In genomic region chr19:3067549-3067948, GRCh38 we compare ENCODE assay signal across 14 cellular contexts.
"Had no signal": no experiment of that assay in that cellular context is flagged by ENCODE, and none has a peak within 500 bp of the region (broad histone marks: within the 10 kb centered on the region; RNA-seq: fewer than 3 reads in every experiment).

No MANE protein-coding gene starts in this region.

- H3K4me2 ChIP-seq: hepatocyte had no signal

- H3K36me3 ChIP-seq: tibial nerve had no signal

- H3K9me3 ChIP-seq: tibial nerve had no signal

- H3K4me3 Mint-ChIP-seq: activated CD8-positive, alpha-beta T cell treated with anti-CD3 and anti-CD28 coated beads, Interleukin-2, amount 10 ng/mL, durations not matched to agents 7 days and 5 days; activated T-helper 1 cell treated with anti-CD3 and anti-CD28 coated beads, Interleukin-12 subunit alpha, Interleukin-12 subunit beta, Interleukin-2, Interleukin-4 antibody, amounts not matched to agents 30 ng/mL and 10 ng/mL and 1 ng/mL, durations not matched to agents 14 hours and 24 hours and 36 hours; naive thymus-derived CD4-positive, alpha-beta T cell; T-cell had no signal

- H3K27ac ChIP-seq: hepatocyte, tibial nerve, VCaP had no signal

- H3K27ac Mint-ChIP-seq: activated CD8-positive, alpha-beta T cell treated with anti-CD3 and anti-CD28 coated beads, Interleukin-2, amount 10 ng/mL, durations not matched to agents 7 days and 5 days; activated T-helper 1 cell treated with anti-CD3 and anti-CD28 coated beads, Interleukin-12 subunit alpha, Interleukin-12 subunit beta, Interleukin-2, Interleukin-4 antibody, amounts not matched to agents 30 ng/mL and 10 ng/mL and 1 ng/mL, durations not matched to agents 14 hours and 24 hours and 36 hours had no signal

- H3K36me3 Mint-ChIP-seq: T-cell had no signal

- H3K27me3 ChIP-seq: hepatocyte, tibial nerve had no signal

- H3K27me3 Mint-ChIP-seq: T-cell had no signal

- DNase-seq: activated CD4-positive, alpha-beta T cell treated with anti-CD3 and anti-CD28 coated beads for 4 hours; activated CD8-positive, alpha-beta T cell treated with anti-CD3 and anti-CD28 coated beads, Interleukin-2, amount 10 ng/mL, durations not matched to agents 7 days and 5 days; activated naive CD4-positive, alpha-beta T cell treated with Interleukin-2 at 50 U/mL for 16 hours; central memory CD4-positive, alpha-beta T cell; cortex of kidney; effector CD8-positive, alpha-beta T cell; kidney glomerular epithelial cell; naive thymus-derived CD4-positive, alpha-beta T cell; nucleus accumbens; T-cell had no signal

- ATAC-seq: activated CD8-positive, alpha-beta T cell treated with anti-CD3 and anti-CD28 coated beads, Interleukin-2, amount 10 ng/mL, durations not matched to agents 7 days and 5 days; naive thymus-derived CD4-positive, alpha-beta T cell; T-cell had no signal

- H3K4me3 ChIP-seq: hepatocyte, tibial nerve had no signal

- H2AFZ ChIP-seq: hepatocyte had no signal

- H3K9me3 Mint-ChIP-seq: activated T-helper 1 cell treated with anti-CD3 and anti-CD28 coated beads, Interleukin-12 subunit alpha, Interleukin-12 subunit beta, Interleukin-2, Interleukin-4 antibody, amounts not matched to agents 30 ng/mL and 10 ng/mL and 1 ng/mL, durations not matched to agents 14 hours and 24 hours and 36 hours; naive thymus-derived CD4-positive, alpha-beta T cell; T-cell had no signal
